In genomic region chr3:94869059-94869547, GRCh38 we compare ENCODE assay signal across 8 cellular contexts.
"Had no signal": no experiment of that assay in that cellular context is flagged by ENCODE, and none has a peak within 500 bp of the region (broad histone marks: within the 10 kb centered on the region; RNA-seq: fewer than 3 reads in every experiment).

No MANE protein-coding gene starts in this region.

- ATAC-seq: K562 had no signal

- H3K27ac ChIP-seq: GM23248 had no signal

- H3K4me3 ChIP-seq: GM23248, K562 had no signal

- H3K9ac ChIP-seq: GM23248 had no signal

- H2AFZ ChIP-seq: GM23248 had no signal

- DNase-seq: GM23248, GOT3, H9, HCEC 1CT, KG1 had no signal

- FAIRE-seq: H54, HTR-8/SVneo, K562 had no signal
